17 cellular contexts compared by ENCODE assay signal in the genomic region with DNA sequence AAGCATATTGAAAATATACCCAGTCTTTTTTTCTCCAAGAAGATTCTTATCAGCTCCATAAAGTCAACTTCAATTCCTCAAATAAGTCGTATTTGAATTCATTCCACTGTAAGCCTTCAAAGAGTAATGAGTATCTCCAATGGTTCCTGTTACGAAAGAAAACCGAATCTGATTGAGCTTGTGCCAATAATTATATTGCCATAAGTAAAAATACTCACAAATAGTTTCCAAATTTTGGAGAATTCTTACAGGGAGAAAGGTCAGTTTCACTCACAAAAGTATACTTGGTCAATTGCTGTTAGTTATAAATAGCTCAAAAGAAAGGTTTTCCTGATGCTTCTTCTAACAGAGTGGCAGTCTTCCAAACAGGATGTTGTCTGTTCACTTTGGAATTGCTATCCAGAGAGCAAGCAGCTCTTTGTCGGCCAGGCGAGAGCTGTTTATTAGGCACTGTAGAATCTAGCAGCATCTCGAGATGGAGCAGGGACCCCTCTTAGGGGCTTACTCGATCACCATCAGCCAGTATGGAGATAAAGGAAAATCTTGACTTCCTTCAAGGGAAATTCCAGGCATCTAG. TPM values are rescaled to one million over a fixed set of nuclear protein-coding genes. Genes with fewer than 3 reads are reported as not detected.
DNase-seq lines count a peak whose midpoint lies in the region; ATAC-seq, FAIRE-seq and TF ChIP-seq lines count a peak whose summit lies in the region.
"Had no signal": no experiment of that assay in that cellular context is flagged by ENCODE, and none has a peak within 500 bp of the region (broad histone marks: within the 10 kb centered on the region; RNA-seq: fewer than 3 reads in every experiment).

No MANE protein-coding gene starts in this region.

- no peak for TF ChIP-seq POLR2A in sigmoid colon (IDR thresholded peaks at IDR 0.05)
- no peak for TF ChIP-seq POLR2A in GM12891 (IDR thresholded peaks at IDR 0.05; ENCODE audit: low read depth, low read length)

- H3K27ac ChIP-seq in sigmoid colon = peak overlapping the region in 3 of 4 donors; percentile 15 to 31 (median 31)
- H3K27ac ChIP-seq: cardiac muscle cell had no signal

- H3K4me3 ChIP-seq in foreskin fibroblast (ENCODE audit: low read depth in 1 of 2, low read length in 2 of 2) (no peak overlapping the region), sigmoid colon (no peak overlapping the region)
- H3K4me3 ChIP-seq: cardiac muscle cell, esophagus muscularis mucosa, stomach had no signal

- POLR2A ChIA-PET in T-cell (lab: Charles Lee) = interaction anchor here (0.6 to 1.1 kb wide), 4 partner anchors 75 to 1198 kb away, joined by 3 to 4 read pairs (median 3); no protein-coding TSS in a partner anchor

- intact Hi-C loops in sigmoid colon (cut with DNase I) = no loop called here

- H3K27me3 ChIP-seq in sigmoid colon = peaks cover 0 to 19% (median 6%) of the 10 kb centered on the region in 3 donors
- H3K27me3 ChIP-seq: cardiac muscle cell had no signal

- H3K9me3 Mint-ChIP-seq in T-helper 1 cell treated with Interleukin-12 subunit alpha and Interleukin-12 subunit beta and Interleukin-4 antibody, amounts not matched to agents 30 μg/mL and 1 μg/mL, for 36 hours = no peaks in the 10 kb centered on the region
- H3K9me3 Mint-ChIP-seq in T-cell = no peaks in the 10 kb centered on the region

- H3K4me3 Mint-ChIP-seq in T-helper 1 cell treated with Interleukin-12 subunit alpha and Interleukin-12 subunit beta and Interleukin-4 antibody, amounts not matched to agents 30 μg/mL and 1 μg/mL, for 36 hours = no peak overlapping the region
- peak overlapping the region in 2 of 3 donors; percentile 25 to 46 for H3K4me3 Mint-ChIP-seq in T-cell

- no peaks in the 10 kb centered on the region for H3K36me3 ChIP-seq in sigmoid colon
- H3K36me3 ChIP-seq: cardiac muscle cell, stomach had no signal

- H3K36me3 Mint-ChIP-seq in T-helper 1 cell treated with Interleukin-12 subunit alpha and Interleukin-12 subunit beta and Interleukin-4 antibody, amounts not matched to agents 30 μg/mL and 1 μg/mL, for 36 hours (ENCODE audit: low read depth) = no peaks in the 10 kb centered on the region
- no peaks in the 10 kb centered on the region for H3K36me3 Mint-ChIP-seq in T-cell

- CTCF ChIA-PET in T-cell (lab: Charles Lee) = interaction anchor here (0.9 to 1.5 kb wide), 2 partner anchors 9 to 98 kb away, joined by 3 to 4 read pairs; no protein-coding TSS in a partner anchor

- no peak for FAIRE-seq in GM12891 (lab: Jason Lieb, UNC)

- WGBS in sigmoid colon, 2 donors = 18 to 43% methylated on average over 7 of the region's 7 CpGs

- no peak for TF ChIP-seq CTCF in foreskin fibroblast (IDR thresholded peaks at IDR 0.05; ENCODE audit: low read depth, low read length)
- no peak for TF ChIP-seq CTCF in sigmoid colon (IDR thresholded peaks at IDR 0.05)

- H3K4me1 Mint-ChIP-seq in T-helper 1 cell treated with Interleukin-12 subunit alpha and Interleukin-12 subunit beta and Interleukin-4 antibody, amounts not matched to agents 30 μg/mL and 1 μg/mL, for 36 hours (ENCODE audit: low read depth) = peaks cover 31% of the 10 kb centered on the region
- peaks cover 15 to 34% (median 28%) of the 10 kb centered on the region in 3 donors for H3K4me1 Mint-ChIP-seq in T-cell

- ATAC-seq in T-cell (replicated peaks in 1 of 4) = no peak
- no peak for ATAC-seq in HG02763 (IDR thresholded peaks at IDR 0.05; ENCODE audit: unreplicated experiment)
- ATAC-seq in GM18867 (IDR thresholded peaks at IDR 0.05; ENCODE audit: unreplicated experiment) = no peak

- no peaks in the 10 kb centered on the region for H3K9me3 ChIP-seq in sigmoid colon
- H3K9me3 ChIP-seq: esophagus muscularis mucosa, stomach had no signal

- peaks cover 13% of the 10 kb centered on the region for H3K27me3 Mint-ChIP-seq in T-helper 1 cell treated with Interleukin-12 subunit alpha and Interleukin-12 subunit beta and Interleukin-4 antibody, amounts not matched to agents 30 μg/mL and 1 μg/mL, for 36 hours (ENCODE audit: low read depth)
- H3K27me3 Mint-ChIP-seq in T-cell = peaks cover 11 to 13% of the 10 kb centered on the region in 2 donors

- TF ChIP-seq EP300 in sigmoid colon (IDR thresholded peaks at IDR 0.05) = no peak

- peaks cover 0 to 4% (median 0%) of the 10 kb centered on the region in 4 donors for H3K4me1 ChIP-seq in sigmoid colon

- peak overlapping the region; percentile 36 for H3K27ac Mint-ChIP-seq in T-helper 1 cell treated with Interleukin-12 subunit alpha and Interleukin-12 subunit beta and Interleukin-4 antibody, amounts not matched to agents 30 μg/mL and 1 μg/mL, for 36 hours
- no peak overlapping the region for H3K27ac Mint-ChIP-seq in T-cell

- DNase-seq in T-helper 1 cell (no peak), T-cell (no peak), foreskin fibroblast (peak; percentile 37 to 66), sigmoid colon (no peak), GM12891 (ENCODE audit: insufficient read length, low spot score) (no peak)
- DNase-seq: activated CD8-positive, alpha-beta memory T cell treated with anti-CD3 and anti-CD28 coated beads, Interleukin-2, amount 50 U/mL, for 48 hours; islet precursor cell; NCI-H1092 treated with DMSO at 0.1 percent for 48 hours; occipital lobe; stimulated activated CD4-positive, alpha-beta T cell treated with anti-CD3 and anti-CD28 coated beads, Interleukin-4, amount 100 ng/mL, for 1 hour; stomach had no signal

TF ChIP-seq in GM12891, 5 proteins besides CTCF, POLR2A, EP300 and RAD21:
- TF ChIP-seq POLR2AphosphoS5 (IDR thresholded peaks at IDR 0.05; ENCODE audit: low read depth, low read length) (no peak), POU2F2 (IDR thresholded peaks at IDR 0.05; ENCODE audit: low read depth, low read length) (no peak), SPI1 (IDR thresholded peaks at IDR 0.05; ENCODE audit: low read depth, low read length) (no peak), TAF1 (IDR thresholded peaks at IDR 0.05; ENCODE audit: low read depth, low read length) (no peak), PAX5 (IDR thresholded peaks at IDR 0.05; ENCODE audit: insufficient read depth, low read length, severe bottlenecking) (no peak)

RNA-seq across cellular contexts. Expression of a gene that starts 13.5 kb away (rescaled TPM):
- total RNA-seq in T-cell = under 1 TPM in 2 of 5 donors, not detected in 3; 0.29 to 0.55 TPM
- total RNA-seq in sigmoid colon = not detected
- not detected for polyA plus RNA-seq in sigmoid colon
- not detected for polyA plus RNA-seq in GM12891 (2012; ENCODE audit: low read depth, missing spikeins)
- total RNA-seq: A673, cardiac muscle cell, esophagus muscularis mucosa, occipital lobe, stomach had no signal
- polyA plus RNA-seq: cardiac muscle cell, stomach had no signal

RNA-seq across cellular contexts. Expression of a gene that starts 16.7 kb away (rescaled TPM):
- total RNA-seq in T-cell = 10 to 100 TPM; 19.5 to 33.9 (median 24.7) TPM
- 10 to 100 TPM; 33.9 to 46.3 (median 41.0) TPM for total RNA-seq in sigmoid colon
- polyA plus RNA-seq in sigmoid colon = 10 to 100 TPM; 40.8 to 58.0 (median 45.7) TPM
- polyA plus RNA-seq in GM12891 (2012; ENCODE audit: low read depth, missing spikeins) = 30.1 TPM

RNA-seq across cellular contexts. Expression of a gene that starts 29.3 kb away (rescaled TPM):
- total RNA-seq in T-cell (1 to 10 TPM in 4 of 5 donors, under 1 TPM in 1; 0.76 to 5.0 (median 1.3) TPM), sigmoid colon (1 to 10 TPM; 2.8 to 8.0 (median 5.0) TPM)
- 10 to 100 TPM; 16.8 to 49.2 (median 28.8) TPM for polyA plus RNA-seq in sigmoid colon
- 0.15 TPM for polyA plus RNA-seq in GM12891 (2012; ENCODE audit: low read depth, missing spikeins)

RNA-seq across cellular contexts. Expression of a gene that starts 58.8 kb away (rescaled TPM):
- 10 to 100 TPM; 13.0 to 28.6 (median 27.0) TPM for total RNA-seq in T-cell
- 10 to 100 TPM; 29.6 to 35.7 (median 33.6) TPM for total RNA-seq in sigmoid colon
- polyA plus RNA-seq in sigmoid colon = 10 to 100 TPM; 19.0 to 32.9 (median 31.2) TPM
- 84.2 TPM for polyA plus RNA-seq in GM12891 (2012; ENCODE audit: low read depth, missing spikeins)

RNA-seq across cellular contexts. Expression of a gene that starts 59.3 kb away (rescaled TPM):
- total RNA-seq in T-cell (10 to 100 TPM; 12.4 to 32.8 (median 27.1) TPM), sigmoid colon (10 to 100 TPM in 3 of 4 donors, 1 to 10 TPM in 1; 6.6 to 21.4 (median 14.4) TPM)
- polyA plus RNA-seq in sigmoid colon = 10 to 100 TPM; 11.6 to 32.7 (median 15.6) TPM
- 95.3 TPM for polyA plus RNA-seq in GM12891 (2012; ENCODE audit: low read depth, missing spikeins)

Comparison
In these comparisons a context has a peak if more than half of its experiments do, and no peak if none do; other contexts are left out.
1. DNase-seq: peak in foreskin fibroblast (2 of 2); none in T-helper 1 cell (0 of 5), T-cell (0 of 34), sigmoid colon (single experiment) and GM12891 (single experiment).